ENCODE assay signal across 10 cellular contexts in genomic region chr2:168431301-168432024, GRCh38.
"Had no signal": no experiment of that assay in that cellular context is flagged by ENCODE, and none has a peak within 500 bp of the region (broad histone marks: within the 10 kb centered on the region; RNA-seq: fewer than 3 reads in every experiment).

No MANE protein-coding gene starts in this region.

- H3K4me3 Mint-ChIP-seq: activated CD4-positive, alpha-beta T cell treated with anti-CD3 and anti-CD28 coated beads, Interleukin-2, amount 10 ng/mL, durations not matched to agents 7 days and 5 days; nephron had no signal

- H3K9me3 ChIP-seq: heart right ventricle, mucosa of descending colon had no signal

- H3K36me3 ChIP-seq: heart right ventricle had no signal

- H3K9me3 Mint-ChIP-seq: nephron had no signal

- ATAC-seq: heart right ventricle, mucosa of descending colon had no signal

- H3K27me3 Mint-ChIP-seq: activated CD4-positive, alpha-beta T cell treated with anti-CD3 and anti-CD28 coated beads, Interleukin-2, amount 10 ng/mL, durations not matched to agents 7 days and 5 days had no signal

- H3K27ac Mint-ChIP-seq: nephron had no signal

- H3K27me3 ChIP-seq: heart right ventricle had no signal

- DNase-seq: activated CD4-positive, alpha-beta T cell treated with anti-CD3 and anti-CD28 coated beads, Interleukin-2, amount 10 ng/mL, durations not matched to agents 7 days and 5 days; activated naive CD4-positive, alpha-beta T cell; activated T-cell treated with anti-CD3 and anti-CD28 coated beads, Interleukin-2, amount 50 U/mL, for 1 hour; effector memory CD4-positive, alpha-beta T cell; heart right ventricle; mucosa of descending colon; occipital lobe; stimulated activated CD4-positive, alpha-beta T cell treated with anti-CD3 and anti-CD28 coated beads, Interleukin-4, amount 100 ng/mL, for 1 hour; stimulated activated CD8-positive, alpha-beta memory T cell treated with anti-CD3 and anti-CD28 coated beads, Interleukin-4, amount 100 ng/mL, for 48 hours had no signal

- H3K4me3 ChIP-seq: heart right ventricle, mucosa of descending colon had no signal

- H3K27ac ChIP-seq: heart right ventricle had no signal
